Comparison of ENCODE assay signal across 17 cellular contexts in genomic region chr2:159243521-159243920, GRCh38.
"Had no signal": no experiment of that assay in that cellular context is flagged by ENCODE, and none has a peak within 500 bp of the region (broad histone marks: within the 10 kb centered on the region; RNA-seq: fewer than 3 reads in every experiment).

No MANE protein-coding gene starts in this region.

- ATAC-seq: pancreas; right lobe of liver; stimulated activated effector memory CD8-positive, alpha-beta T cell treated with anti-CD3 and anti-CD28 coated beads, Interleukin-12 subunit alpha, Interleukin-12 subunit beta, amount 100 ng/mL, for 72 hours; upper lobe of right lung had no signal

- H3K27ac Mint-ChIP-seq: dendritic cell treated with granulocyte-macrophage colony-stimulating factor and Interleukin-4, amounts not matched to agents 40 ng/mL and 50 ng/mL, for 4 days; stimulated activated effector memory CD8-positive, alpha-beta T cell treated with anti-CD3 and anti-CD28 coated beads, Interleukin-12 subunit alpha, Interleukin-12 subunit beta, amount 100 ng/mL, for 72 hours; stimulated activated naive CD8-positive, alpha-beta T cell treated with anti-CD3 and anti-CD28 coated beads, Interleukin-15, Interleukin-2, amounts not matched to agents 100 ng/mL and 50 ng/mL, for 24 hours had no signal

- H3K27me3 ChIP-seq: heart left ventricle, pancreas, right lobe of liver, tibial artery, upper lobe of right lung, vagina had no signal

- H3K27me3 Mint-ChIP-seq: dendritic cell treated with granulocyte-macrophage colony-stimulating factor and Interleukin-4, amounts not matched to agents 40 ng/mL and 50 ng/mL, for 4 days; stimulated activated naive CD8-positive, alpha-beta T cell treated with anti-CD3 and anti-CD28 coated beads, Interleukin-15, Interleukin-2, amounts not matched to agents 100 ng/mL and 50 ng/mL, for 24 hours had no signal

- H3K9me3 ChIP-seq: pancreas, prostate gland, right lobe of liver, upper lobe of right lung, vagina had no signal

- H3K36me3 ChIP-seq: prostate gland had no signal

- H3K4me1 ChIP-seq: pancreas, prostate gland, right lobe of liver, upper lobe of right lung, vagina had no signal

- H3K4me3 Mint-ChIP-seq: dendritic cell treated with granulocyte-macrophage colony-stimulating factor and Interleukin-4, amounts not matched to agents 40 ng/mL and 50 ng/mL, for 4 days; natural killer cell; neural crest cell; stimulated activated effector memory CD8-positive, alpha-beta T cell treated with anti-CD3 and anti-CD28 coated beads, Interleukin-12 subunit alpha, Interleukin-12 subunit beta, amount 100 ng/mL, for 72 hours; stimulated activated naive CD8-positive, alpha-beta T cell treated with anti-CD3 and anti-CD28 coated beads, Interleukin-15, Interleukin-2, amounts not matched to agents 100 ng/mL and 50 ng/mL, for 24 hours had no signal

- H3K4me3 ChIP-seq: heart left ventricle, pancreas, prostate gland, right lobe of liver, tibial artery, upper lobe of right lung, vagina had no signal

- H3K27ac ChIP-seq: heart left ventricle, pancreas, prostate gland, right lobe of liver, tibial artery, upper lobe of right lung, vagina had no signal

- DNase-seq: heart left ventricle; hippocampal formation; kidney glomerular epithelial cell; mammary epithelial cell; natural killer cell; pancreas; right lobe of liver; stimulated activated CD4-positive, alpha-beta T cell treated with anti-CD3 and anti-CD28 coated beads, Interleukin-4, amount 100 ng/mL, for 1 hour; stimulated activated CD8-positive, alpha-beta memory T cell treated with anti-CD3 and anti-CD28 coated beads, Interleukin-4, amount 100 ng/mL, for 48 hours; tibial artery; upper lobe of right lung had no signal

- H3K9me3 Mint-ChIP-seq: dendritic cell treated with granulocyte-macrophage colony-stimulating factor and Interleukin-4, amounts not matched to agents 40 ng/mL and 50 ng/mL, for 4 days had no signal

- H3K4me1 Mint-ChIP-seq: neural crest cell; stimulated activated effector memory CD8-positive, alpha-beta T cell treated with anti-CD3 and anti-CD28 coated beads, Interleukin-12 subunit alpha, Interleukin-12 subunit beta, amount 100 ng/mL, for 72 hours had no signal
